Comparison of ENCODE assay signal across 22 cellular contexts in genomic region chr14:94043111-94043755, GRCh38. TPM values are rescaled to one million over a fixed set of nuclear protein-coding genes. Genes with fewer than 3 reads are reported as not detected.
DNase-seq lines count a peak whose midpoint lies in the region; ATAC-seq, FAIRE-seq and TF ChIP-seq lines count a peak whose summit lies in the region.
"Had no signal": no experiment of that assay in that cellular context is flagged by ENCODE, and none has a peak within 500 bp of the region (broad histone marks: within the 10 kb centered on the region; RNA-seq: fewer than 3 reads in every experiment).

No MANE protein-coding gene starts in this region.

- no peaks in the 10 kb centered on the region for H3K79me2 ChIP-seq in astrocyte (ENCODE audit: insufficient read depth, low read length)

- H3K4me1 ChIP-seq in astrocyte (ENCODE audit: insufficient read depth, low read length) (peaks cover 5% of the 10 kb centered on the region), spleen (peaks cover 0 to 55% (median 16%) of the 10 kb centered on the region in 6 donors), A673 (ENCODE audit: insufficient read depth, low read length, poor library complexity, severe bottlenecking) (peaks cover 3% of the 10 kb centered on the region)
- H3K4me1 ChIP-seq: BLaER1 treated with 17β-estradiol and CSF1 and Interleukin-3, amounts not matched to agents 10 nM and 100 nM had no signal

- no peak for TF ChIP-seq POLR2A in spleen (IDR thresholded peaks at IDR 0.05)

- no peaks in the 10 kb centered on the region for H3K27me3 Mint-ChIP-seq in activated CD8-positive, alpha-beta memory T cell treated with anti-CD3 and anti-CD28 coated beads, Interleukin-2, amount 10 ng/mL, durations not matched to agents 7 days and 5 days
- peaks cover 7% of the 10 kb centered on the region for H3K27me3 Mint-ChIP-seq in astrocyte (ENCODE audit: low read depth, unreplicated experiment)
- H3K27me3 Mint-ChIP-seq in stimulated activated memory B cell treated with anti-CD40 and anti-IgM and Interleukin-4, amounts not matched to agents 10 μg/mL and 1 μg/mL and 100 μg/mL, for 72 hours = no peaks in the 10 kb centered on the region
- H3K27me3 Mint-ChIP-seq: activated CD4-positive, alpha-beta T cell treated with anti-CD3 and anti-CD28 coated beads, Interleukin-2, amount 10 ng/mL, durations not matched to agents 24 days and 14 days; naive B cell had no signal

- no peak for DNase-seq in activated CD8-positive, alpha-beta memory T cell treated with anti-CD3 and anti-CD28 coated beads, Interleukin-2, amount 10 ng/mL, durations not matched to agents 7 days and 5 days
- DNase-seq in activated CD8-positive, alpha-beta memory T cell treated with anti-CD3 and anti-CD28 coated beads, Interleukin-2, amount 50 U/mL, for 4 hours = no peak
- peak; percentile 16 for DNase-seq in astrocyte (ENCODE audit: low read depth)
- DNase-seq in islet precursor cell = peak; percentile 43
- DNase-seq in spleen = peak; percentile 66
- no peak for DNase-seq in cerebellar cortex (ENCODE audit: low spot score)
- DNase-seq in A673 (ENCODE audit: low spot score) = no peak
- DNase-seq: activated CD4-positive, alpha-beta T cell treated with anti-CD3 and anti-CD28 coated beads, Interleukin-2, amount 10 ng/mL, durations not matched to agents 24 days and 14 days; activated naive CD4-positive, alpha-beta T cell treated with anti-CD3 and anti-CD28 coated beads, Interleukin-2, amount 50 U/mL, for 16 hours; brain microvascular endothelial cell; naive B cell; NCI-H187; NCI-H510A; small intestine; stimulated activated CD8-positive, alpha-beta memory T cell treated with anti-CD3 and anti-CD28 coated beads, Interleukin-4, amount 100 ng/mL, for 48 hours; SW 1271 had no signal

- H4K20me1 ChIP-seq in astrocyte (ENCODE audit: insufficient read depth, low read length) = peaks cover 14% of the 10 kb centered on the region

- H3K27me3 ChIP-seq in astrocyte (ENCODE audit: insufficient read depth, low read length) (no peaks in the 10 kb centered on the region), spleen (replicated peaks in 1 of 7) (no peaks in the 10 kb centered on the region), A673 (replicated peaks; ENCODE audit: insufficient read depth, low read depth, low read length, poor library complexity) (no peaks in the 10 kb centered on the region)
- H3K27me3 ChIP-seq: BLaER1 treated with 17β-estradiol and CSF1 and Interleukin-3, amounts not matched to agents 10 nM and 100 nM; brain microvascular endothelial cell had no signal

- POLR2A ChIA-PET in A673 (lab: Charles Lee; ENCODE audit: low non-redundant PET) = no interaction called here

- peaks cover 4% of the 10 kb centered on the region for H3K4me1 Mint-ChIP-seq in activated CD8-positive, alpha-beta memory T cell treated with anti-CD3 and anti-CD28 coated beads, Interleukin-2, amount 10 ng/mL, durations not matched to agents 7 days and 5 days
- H3K4me1 Mint-ChIP-seq in astrocyte (ENCODE audit: low read depth, unreplicated experiment) = peaks cover 4% of the 10 kb centered on the region
- H3K4me1 Mint-ChIP-seq in stimulated activated memory B cell treated with anti-CD40 and anti-IgM and Interleukin-4, amounts not matched to agents 10 μg/mL and 1 μg/mL and 100 μg/mL, for 72 hours = no peaks in the 10 kb centered on the region
- H3K4me1 Mint-ChIP-seq: activated CD4-positive, alpha-beta T cell treated with anti-CD3 and anti-CD28 coated beads, Interleukin-2, amount 10 ng/mL, durations not matched to agents 24 days and 14 days had no signal

- 85 to 91% (median 86%) methylated on average over 12 to 13 of the region's 13 CpGs for WGBS in spleen, 5 donors

- H3K9me3 ChIP-seq in astrocyte (ENCODE audit: insufficient read depth, low read depth, low read length) (no peaks in the 10 kb centered on the region), spleen (no peaks in the 10 kb centered on the region), A673 (ENCODE audit: low read depth, low read length, poor library complexity, severe bottlenecking) (no peaks in the 10 kb centered on the region)
- H3K9me3 ChIP-seq: BLaER1 treated with 17β-estradiol and CSF1 and Interleukin-3, amounts not matched to agents 10 nM and 100 nM; thoracic aorta had no signal

- no peak overlapping the region for H3K9ac ChIP-seq in astrocyte (ENCODE audit: low read length)
- H3K9ac ChIP-seq: BLaER1 treated with 17β-estradiol and CSF1 and Interleukin-3, amounts not matched to agents 10 nM and 100 nM had no signal

- no peak for ATAC-seq in activated CD8-positive, alpha-beta memory T cell treated with anti-CD3 and anti-CD28 coated beads, Interleukin-2, amount 10 ng/mL, durations not matched to agents 7 days and 5 days
- no peak for ATAC-seq in stimulated activated memory B cell treated with anti-CD40 and anti-IgM and Interleukin-4, amounts not matched to agents 10 μg/mL and 1 μg/mL and 100 μg/mL, for 72 hours

- H3K36me3 Mint-ChIP-seq in activated CD8-positive, alpha-beta memory T cell treated with anti-CD3 and anti-CD28 coated beads, Interleukin-2, amount 10 ng/mL, durations not matched to agents 7 days and 5 days = peaks cover under 1% of the 10 kb centered on the region
- H3K36me3 Mint-ChIP-seq in astrocyte (ENCODE audit: low read depth, unreplicated experiment) = peaks cover 12% of the 10 kb centered on the region
- peaks cover 30% of the 10 kb centered on the region for H3K36me3 Mint-ChIP-seq in stimulated activated memory B cell treated with anti-CD40 and anti-IgM and Interleukin-4, amounts not matched to agents 10 μg/mL and 1 μg/mL and 100 μg/mL, for 72 hours

- H3K4me3 ChIP-seq in astrocyte (ENCODE audit: insufficient read depth, low read depth, low read length) (no peak overlapping the region), spleen (no peak overlapping the region), A673 (ENCODE audit: low read depth, low read length, poor library complexity, severe bottlenecking) (no peak overlapping the region)
- H3K4me3 ChIP-seq: BLaER1 treated with 17β-estradiol and CSF1 and Interleukin-3, amounts not matched to agents 10 nM and 100 nM; thoracic aorta had no signal

- CTCF ChIA-PET in activated CD8-positive, alpha-beta memory T cell treated with anti-CD3 and anti-CD28 coated beads, Interleukin-2, amount 10 ng/mL, durations not matched to agents 7 days and 5 days (lab: Charles Lee) = interaction anchor here (1.4 to 2.9 kb wide), 2 partner anchors 90 to 104 kb away, joined by 3 to 7 read pairs; no protein-coding TSS in a partner anchor
- CTCF ChIA-PET in A673 (lab: Charles Lee) = no interaction called here

- no peaks in the 10 kb centered on the region for H3K9me3 Mint-ChIP-seq in activated CD8-positive, alpha-beta memory T cell treated with anti-CD3 and anti-CD28 coated beads, Interleukin-2, amount 10 ng/mL, durations not matched to agents 7 days and 5 days (ENCODE audit: low read depth)
- H3K9me3 Mint-ChIP-seq in astrocyte (ENCODE audit: unreplicated experiment) = no peaks in the 10 kb centered on the region
- no peaks in the 10 kb centered on the region for H3K9me3 Mint-ChIP-seq in stimulated activated memory B cell treated with anti-CD40 and anti-IgM and Interleukin-4, amounts not matched to agents 10 μg/mL and 1 μg/mL and 100 μg/mL, for 72 hours
- H3K9me3 Mint-ChIP-seq: activated CD4-positive, alpha-beta T cell treated with anti-CD3 and anti-CD28 coated beads, Interleukin-2, amount 10 ng/mL, durations not matched to agents 24 days and 14 days; naive B cell had no signal

- H3K4me2 ChIP-seq in astrocyte (ENCODE audit: low read length) = no peak overlapping the region
- H3K4me2 ChIP-seq: BLaER1 treated with 17β-estradiol and CSF1 and Interleukin-3, amounts not matched to agents 10 nM and 100 nM had no signal

- H3K36me3 ChIP-seq in astrocyte (ENCODE audit: insufficient read depth, low read length) (peaks cover 18% of the 10 kb centered on the region), spleen (peaks cover 0 to 51% (median 36%) of the 10 kb centered on the region in 6 donors), A673 (ENCODE audit: insufficient read depth, low read length, poor library complexity, severe bottlenecking) (peaks cover 14% of the 10 kb centered on the region)

- intact Hi-C loops in spleen (cut with DNase I; ENCODE audit: low total_unique reads) = no loop called here
- intact Hi-C loops in A673 (cut with micrococcal nuclease; ENCODE audit: unreplicated experiment) = no loop called here

- BruUV-seq in A673 (replicated peaks; lab: Mats Ljungman, UMichigan) = no TSS peak

- peak overlapping the region; percentile 41 for H3K27ac Mint-ChIP-seq in activated CD8-positive, alpha-beta memory T cell treated with anti-CD3 and anti-CD28 coated beads, Interleukin-2, amount 10 ng/mL, durations not matched to agents 7 days and 5 days
- H3K27ac Mint-ChIP-seq in astrocyte (ENCODE audit: unreplicated experiment) = no peak overlapping the region
- no peak overlapping the region for H3K27ac Mint-ChIP-seq in stimulated activated memory B cell treated with anti-CD40 and anti-IgM and Interleukin-4, amounts not matched to agents 10 μg/mL and 1 μg/mL and 100 μg/mL, for 72 hours
- H3K27ac Mint-ChIP-seq: activated CD4-positive, alpha-beta T cell treated with anti-CD3 and anti-CD28 coated beads, Interleukin-2, amount 10 ng/mL, durations not matched to agents 24 days and 14 days had no signal

- TF ChIP-seq CTCF in astrocyte (IDR thresholded peaks at IDR 0.05; ENCODE audit: insufficient read depth, low read depth, low read length) = no peak
- TF ChIP-seq CTCF in spleen (IDR thresholded peaks at IDR 0.05 in 8 of 11, conservative IDR thresholded peaks at IDR 0.05 in 3 of 11) = no peak
- TF ChIP-seq CTCF in A673 (conservative IDR thresholded peaks at IDR 0.05; ENCODE audit: low read depth, low read length) = no peak

- no peak overlapping the region for H3K4me3 Mint-ChIP-seq in activated CD8-positive, alpha-beta memory T cell treated with anti-CD3 and anti-CD28 coated beads, Interleukin-2, amount 10 ng/mL, durations not matched to agents 7 days and 5 days
- no peak overlapping the region for H3K4me3 Mint-ChIP-seq in astrocyte (ENCODE audit: unreplicated experiment)
- H3K4me3 Mint-ChIP-seq in stimulated activated memory B cell treated with anti-CD40 and anti-IgM and Interleukin-4, amounts not matched to agents 10 μg/mL and 1 μg/mL and 100 μg/mL, for 72 hours = no peak overlapping the region
- H3K4me3 Mint-ChIP-seq: activated CD4-positive, alpha-beta T cell treated with anti-CD3 and anti-CD28 coated beads, Interleukin-2, amount 10 ng/mL, durations not matched to agents 24 days and 14 days had no signal

- no peak overlapping the region for H2AFZ ChIP-seq in astrocyte (ENCODE audit: low read depth, low read length)

- FAIRE-seq in astrocyte (lab: Jason Lieb, UNC) = no peak
- FAIRE-seq: small intestine had no signal

- H3K27ac ChIP-seq in astrocyte (ENCODE audit: low read depth, low read length) (no peak overlapping the region), spleen (no peak overlapping the region), A673 (ENCODE audit: low read depth, low read length, poor library complexity, severe bottlenecking) (no peak overlapping the region)
- H3K27ac ChIP-seq: BLaER1 treated with 17β-estradiol and CSF1 and Interleukin-3, amounts not matched to agents 10 nM and 100 nM; brain microvascular endothelial cell; thoracic aorta had no signal

RNA-seq across cellular contexts. Expression of gene OTUB2, which starts 17.1 kb away (rescaled TPM):
- 1 to 10 TPM; 3.4 to 4.2 TPM for total RNA-seq in activated CD8-positive, alpha-beta memory T cell treated with anti-CD3 and anti-CD28 coated beads, Interleukin-2, amount 10 ng/mL, durations not matched to agents 7 days and 5 days
- total RNA-seq in astrocyte (3.1 and 3.3 TPM in 2 replicates), spleen (1 to 10 TPM in 2 of 7 donors, under 1 TPM in 5; 0.23 to 1.1 (median 0.56) TPM), A673 (2021) (1.1 and 2.3 TPM in 2 replicates)
- polyA plus RNA-seq in spleen = under 1 TPM; 0.07 to 0.29 (median 0.08) TPM

RNA-seq across cellular contexts. Expression of gene DDX24, which starts 37.8 kb away (rescaled TPM):
- total RNA-seq in activated CD8-positive, alpha-beta memory T cell treated with anti-CD3 and anti-CD28 coated beads, Interleukin-2, amount 10 ng/mL, durations not matched to agents 7 days and 5 days = 100 to 1,000 TPM; 211 to 244 TPM
- 206 TPM in 2 replicates for total RNA-seq in astrocyte
- total RNA-seq in spleen = 100 to 1,000 TPM; 168 to 251 (median 209) TPM
- 100 to 1,000 TPM in 1 of 3 donors, 10 to 100 TPM in 2; 70.8 to 103 (median 91.8) TPM for polyA plus RNA-seq in spleen
- total RNA-seq in A673 (2021) = 195 and 203 TPM in 2 replicates

RNA-seq across cellular contexts. Expression of gene IFI27L1, which starts 37.9 kb away (rescaled TPM):
- 10 to 100 TPM; 42.8 to 55.4 TPM for total RNA-seq in activated CD8-positive, alpha-beta memory T cell treated with anti-CD3 and anti-CD28 coated beads, Interleukin-2, amount 10 ng/mL, durations not matched to agents 7 days and 5 days
- total RNA-seq in astrocyte (28.4 and 30.8 TPM in 2 replicates), spleen (10 to 100 TPM in 6 of 7 donors, 1 to 10 TPM in 1; 4.4 to 16.1 (median 11.4) TPM), A673 (2021) (14.7 and 17.5 TPM in 2 replicates)
- 10 to 100 TPM in 2 of 3 donors, 1 to 10 TPM in 1; 7.5 to 18.8 (median 13.9) TPM for polyA plus RNA-seq in spleen

RNA-seq across cellular contexts. Expression of gene CCDC197, which starts 46.1 kb away (rescaled TPM):
- total RNA-seq in activated CD8-positive, alpha-beta memory T cell treated with anti-CD3 and anti-CD28 coated beads, Interleukin-2, amount 10 ng/mL, durations not matched to agents 7 days and 5 days = under 1 TPM in 1 of 2 experiments, not detected in 1; 0.14 TPM
- total RNA-seq in astrocyte = not detected in 2 replicates
- total RNA-seq in spleen = not detected
- polyA plus RNA-seq in spleen = not detected
- not detected in 2 replicates for total RNA-seq in A673 (2021)
- total RNA-seq: A172; activated CD4-positive, alpha-beta T cell treated with anti-CD3 and anti-CD28 coated beads, Interleukin-2, amount 10 ng/mL, durations not matched to agents 24 days and 14 days; glomerular endothelial cell; lower leg skin; thoracic aorta had no signal
- polyA plus RNA-seq: small intestine had no signal

Comparison
In these comparisons a context has a peak if more than half of its experiments do, and no peak if none do; other contexts are left out.
1. DNase-seq: peak in astrocyte (single experiment), islet precursor cell (single experiment) and spleen (single experiment); none in activated CD8-positive, alpha-beta memory T cell treated with anti-CD3 and anti-CD28 coated beads, Interleukin-2, amount 10 ng/mL, durations not matched to agents 7 days and 5 days (single experiment), activated CD8-positive, alpha-beta memory T cell treated with anti-CD3 and anti-CD28 coated beads, Interleukin-2, amount 50 U/mL, for 4 hours (single experiment), cerebellar cortex (single experiment) and A673 (single experiment).